ENCODE assay signal across 1 cellular context in genomic region chr7:151088856-151089699, GRCh38.
TF ChIP-seq lines count a peak whose summit lies in the region.

No MANE protein-coding gene starts in this region.

TF ChIP-seq in GM12878, 131 proteins besides CTCF, POLR2A, EP300 and RAD21 (continued from another document):
- TF ChIP-seq CEBPZ (IDR thresholded peaks at IDR 0.05; ENCODE audit: low read depth, low read length) (no peak), SUZ12 (IDR thresholded peaks at IDR 0.05; ENCODE audit: unreplicated experiment) (no peak), YY1 (IDR thresholded peaks at IDR 0.05; ENCODE audit: low read depth, low read length) (0 out of 2 replicates have a peak, but pooled peaks have one; percentile 22), CBFB (IDR thresholded peaks at IDR 0.05; ENCODE audit: low read depth) (peak; percentile 36; the same call in 1 of the 2 replicates), RCOR1 (conservative IDR thresholded peaks at IDR 0.05; ENCODE audit: low read depth, low read length) (no peak), IRF4 (IDR thresholded peaks at IDR 0.05; ENCODE audit: low read depth, low read length) (no peak), HDGF (IDR thresholded peaks at IDR 0.05) (peak; percentile 36; the same call in 1 of the 2 replicates), SIX5 (IDR thresholded peaks at IDR 0.05; ENCODE audit: low read depth, low read length, severe bottlenecking) (no peak), NR2C2 (IDR thresholded peaks at IDR 0.05; ENCODE audit: borderline replicate concordance, control insufficient read depth, insufficient read length, low read depth) (no peak), ZNF687 (IDR thresholded peaks at IDR 0.05) (no peak), GATAD2B (conservative IDR thresholded peaks at IDR 0.05; ENCODE audit: low read depth) (no peak), PAX8 (IDR thresholded peaks at IDR 0.05) (no peak)
